Comparison of ENCODE assay signal across 9 cellular contexts in the genomic region with DNA sequence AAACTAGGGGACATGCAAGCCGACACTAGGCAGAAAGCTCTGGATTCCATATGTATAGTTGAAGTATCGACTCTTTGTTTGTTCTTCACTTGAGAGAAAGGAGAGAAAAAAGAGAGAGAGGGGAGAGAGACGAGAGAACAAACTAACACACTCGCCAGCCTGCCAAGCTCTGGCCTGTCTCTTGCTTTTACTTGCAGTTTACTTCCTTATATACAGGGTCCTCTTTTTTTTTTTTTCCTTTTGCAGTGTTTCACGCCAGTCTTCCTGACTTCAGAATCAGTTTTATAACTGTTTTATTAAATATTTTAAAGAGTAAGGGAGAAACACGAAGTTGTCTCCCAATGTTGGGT. TPM values are rescaled to one million over a fixed set of nuclear protein-coding genes. Genes with fewer than 3 reads are reported as not detected.
DNase-seq lines count a peak whose midpoint lies in the region; ATAC-seq and TF ChIP-seq lines count a peak whose summit lies in the region.
"Had no signal": no experiment of that assay in that cellular context is flagged by ENCODE, and none has a peak within 500 bp of the region (broad histone marks: within the 10 kb centered on the region; RNA-seq: fewer than 3 reads in every experiment).

No MANE protein-coding gene starts in this region.

- no peaks in the 10 kb centered on the region for H3K36me3 Mint-ChIP-seq in progenitor cell of endocrine pancreas (ENCODE audit: insufficient read depth)

- CTCF ChIA-PET in RWPE1 (lab: Yijun Ruan, JAX): interaction anchor here (0.6 kb wide), 1 partner anchor 56 kb away, joined by 3 read pairs; no protein-coding TSS in a partner anchor

- peak overlapping the region; percentile 97 for H3K27ac ChIP-seq in RWPE1

- H3K4me1 Mint-ChIP-seq in progenitor cell of endocrine pancreas (ENCODE audit: low read depth): peaks cover 65% of the 10 kb centered on the region

- peak overlapping the region; percentile 2 for H3K4me3 Mint-ChIP-seq in progenitor cell of endocrine pancreas (ENCODE audit: low read depth)

- H3K27me3 Mint-ChIP-seq in progenitor cell of endocrine pancreas: no peaks in the 10 kb centered on the region

- peak overlapping the region; percentile 15 to 40 for H3K4me3 ChIP-seq in foreskin fibroblast (ENCODE audit: low read depth in 1 of 2, low read length in 2 of 2)

- ATAC-seq in HG03135 (IDR thresholded peaks at IDR 0.05; ENCODE audit: unreplicated experiment) (no peak), HG03469 (IDR thresholded peaks at IDR 0.05; ENCODE audit: unreplicated experiment) (no peak), HG03520 (IDR thresholded peaks at IDR 0.05; ENCODE audit: unreplicated experiment) (no peak), GM19395 (IDR thresholded peaks at IDR 0.05; ENCODE audit: unreplicated experiment) (no peak)

- no peaks in the 10 kb centered on the region for H3K9me3 Mint-ChIP-seq in progenitor cell of endocrine pancreas (ENCODE audit: low read depth)

- peak overlapping the region; percentile 93 for H3K27ac Mint-ChIP-seq in progenitor cell of endocrine pancreas

- DNase-seq in DMS79 treated with DMSO at 0.1 percent for 48 hours (lab: John Stamatoyannopoulos, UW): peak; percentile 78
- no peak for DNase-seq in RWPE1 (ENCODE audit: low spot score)
- DNase-seq in foreskin fibroblast: no peak
- no peak for DNase-seq in progenitor cell of endocrine pancreas (ENCODE audit: low spot score, unreplicated experiment)
- DNase-seq: SHP77 had no signal

- POLR2A ChIA-PET in RWPE1 (lab: Yijun Ruan, JAX; ENCODE audit: low non-redundant PET): no interaction called here

- TF ChIP-seq CTCF in RWPE1 (conservative IDR thresholded peaks at IDR 0.05; ENCODE audit: low read depth) (no peak), foreskin fibroblast (IDR thresholded peaks at IDR 0.05; ENCODE audit: low read depth, low read length) (no peak), progenitor cell of endocrine pancreas (IDR thresholded peaks at IDR 0.05; ENCODE audit: unreplicated experiment) (no peak)

RNA-seq across cellular contexts. Expression of gene TEAD1, which starts 19.9 kb away (rescaled TPM):
- total RNA-seq in progenitor cell of endocrine pancreas: 92.4 and 95.8 TPM in 2 replicates
